ENCODE assay signal across 16 cellular contexts in genomic region chr2:144015655-144016245, GRCh38.
DNase-seq lines count a peak whose midpoint lies in the region; ATAC-seq and TF ChIP-seq lines count a peak whose summit lies in the region.
"Had no signal": no experiment of that assay in that cellular context is flagged by ENCODE, and none has a peak within 500 bp of the region (broad histone marks: within the 10 kb centered on the region; RNA-seq: fewer than 3 reads in every experiment).

No MANE protein-coding gene starts in this region.

- H3K4me3 ChIP-seq in PC-3 (ENCODE audit: low read length) (no peak overlapping the region), epithelial cell of esophagus (ENCODE audit: low read length) (no peak overlapping the region), BE2C (ENCODE audit: low read depth, low read length) (no peak overlapping the region)
- H3K4me3 ChIP-seq: thoracic aorta had no signal

- H4K20me1 ChIP-seq in PC-3 (ENCODE audit: low read length) = no peaks in the 10 kb centered on the region

- H3K27ac Mint-ChIP-seq in osteocyte (ENCODE audit: unreplicated experiment) (peak overlapping the region; percentile 59), natural killer cell (no peak overlapping the region)
- H3K27ac Mint-ChIP-seq: CD4-positive, CD25-positive, alpha-beta regulatory T cell; naive thymus-derived CD4-positive, alpha-beta T cell had no signal

- TF ChIP-seq CTCF in PC-3 (conservative IDR thresholded peaks at IDR 0.05; ENCODE audit: low read depth, low read length) (no peak), epithelial cell of esophagus (IDR thresholded peaks at IDR 0.05; ENCODE audit: insufficient read depth, low read depth, low read length, missing control alignments) (no peak), osteocyte (IDR thresholded peaks at IDR 0.05) (no peak), BE2C (IDR thresholded peaks at IDR 0.05; ENCODE audit: low read depth, low read length) (no peak), natural killer cell (IDR thresholded peaks at IDR 0.05) (no peak)

- H3K9me3 Mint-ChIP-seq in osteocyte (ENCODE audit: unreplicated experiment) (no peaks in the 10 kb centered on the region), natural killer cell (peaks cover 0 to 2% of the 10 kb centered on the region in 2 donors)
- H3K9me3 Mint-ChIP-seq: central memory CD8-positive, alpha-beta T cell had no signal

- H3K4me3 Mint-ChIP-seq in osteocyte (ENCODE audit: unreplicated experiment) = no peak overlapping the region
- no peak overlapping the region for H3K4me3 Mint-ChIP-seq in natural killer cell
- H3K4me3 Mint-ChIP-seq: CD4-positive, CD25-positive, alpha-beta regulatory T cell; central memory CD8-positive, alpha-beta T cell; naive thymus-derived CD4-positive, alpha-beta T cell had no signal

- no TSS peak for BruUV-seq in PC-3 (replicated peaks; lab: Mats Ljungman, UMichigan)

- no peaks in the 10 kb centered on the region for H3K9me3 ChIP-seq in PC-3 (ENCODE audit: low read length)
- no peaks in the 10 kb centered on the region for H3K9me3 ChIP-seq in BE2C
- H3K9me3 ChIP-seq: thoracic aorta had no signal

- H3K27me3 Mint-ChIP-seq in osteocyte (ENCODE audit: unreplicated experiment) (no peaks in the 10 kb centered on the region), natural killer cell (ENCODE audit: low read depth in 2 of 2) (no peaks in the 10 kb centered on the region)
- H3K27me3 Mint-ChIP-seq: CD4-positive, CD25-positive, alpha-beta regulatory T cell; central memory CD8-positive, alpha-beta T cell; naive thymus-derived CD4-positive, alpha-beta T cell had no signal

- H3K27ac ChIP-seq in PC-3 (ENCODE audit: low read length) = peak overlapping the region; percentile 62
- H3K27ac ChIP-seq: thoracic aorta, VCaP had no signal

- DNase-seq in EH (ENCODE audit: low read depth) = peak; percentile 95
- DNase-seq in PC-3 = peak; percentile 93
- DNase-seq in epithelial cell of esophagus (ENCODE audit: low read depth) = peak; percentile 96
- no peak for DNase-seq in osteocyte (ENCODE audit: extremely low spot score, unreplicated experiment)
- no peak for DNase-seq in BE2C
- DNase-seq in natural killer cell = no peak
- DNase-seq in COLO668 (lab: John Stamatoyannopoulos, UW; ENCODE audit: unreplicated experiment) = no peak
- DNase-seq in NCI-H1105 treated with DMSO at 0.1 percent for 48 hours (lab: John Stamatoyannopoulos, UW) = no peak
- DNase-seq: CD4-positive, CD25-positive, alpha-beta regulatory T cell; GDM1; left ventricle myocardium superior; naive thymus-derived CD4-positive, alpha-beta T cell; NCI-H446 treated with DMSO at 0.1 percent for 48 hours had no signal

- H3K36me3 Mint-ChIP-seq in osteocyte (ENCODE audit: unreplicated experiment) = peaks cover 5% of the 10 kb centered on the region
- no peaks in the 10 kb centered on the region for H3K36me3 Mint-ChIP-seq in natural killer cell

- H3K4me1 ChIP-seq in PC-3 (ENCODE audit: insufficient read depth, low read length) (peaks cover 25% of the 10 kb centered on the region), BE2C (no peaks in the 10 kb centered on the region)

- H3K9ac ChIP-seq in PC-3 (ENCODE audit: low read length) = no peak overlapping the region

- no peaks in the 10 kb centered on the region for H3F3A ChIP-seq in PC-3 (ENCODE audit: low read length, unreplicated experiment)

- H3K4me1 Mint-ChIP-seq in osteocyte (ENCODE audit: unreplicated experiment) = peaks cover 24% of the 10 kb centered on the region
- H3K4me1 Mint-ChIP-seq in natural killer cell = peaks cover 0 to 4% of the 10 kb centered on the region in 2 donors

- ATAC-seq in PC-3 (peak; percentile 91), natural killer cell (no peak)
- ATAC-seq: left ventricle myocardium superior; naive thymus-derived CD4-positive, alpha-beta T cell had no signal

- intact Hi-C loops in PC-3 (cut with micrococcal nuclease) (loop anchor here (5.0 kb wide), 1 partner anchor 113 kb away; no protein-coding TSS in a partner anchor), natural killer cell (cut with micrococcal nuclease) (no loop called here)

- H3K27me3 ChIP-seq in PC-3 (ENCODE audit: low read length) (no peaks in the 10 kb centered on the region), BE2C (no peaks in the 10 kb centered on the region)

- CTCF ChIA-PET in PC-3 (lab: Charles Lee) = no interaction called here

- H3K79me2 ChIP-seq in PC-3 (ENCODE audit: low read length) = no peaks in the 10 kb centered on the region

- H3K36me3 ChIP-seq in PC-3 (ENCODE audit: low read depth, low read length) (no peaks in the 10 kb centered on the region), BE2C (no peaks in the 10 kb centered on the region)
- H3K36me3 ChIP-seq: thoracic aorta had no signal

- POLR2A ChIA-PET in PC-3 (lab: Charles Lee; ENCODE audit: unreplicated experiment) = no interaction called here

- no peaks in the 10 kb centered on the region for H3K9me2 ChIP-seq in PC-3 (replicated peaks; ENCODE audit: low read length)

- H3K4me2 ChIP-seq in PC-3 (ENCODE audit: low read length) = peak overlapping the region; percentile 50

- H2AFZ ChIP-seq in PC-3 (ENCODE audit: low read length) = no peak overlapping the region

Comparison
In these comparisons a context has a peak if more than half of its experiments do, and no peak if none do; other contexts are left out.
1. DNase-seq: peak in EH (single experiment), PC-3 (single experiment) and epithelial cell of esophagus (single experiment); none in osteocyte (single experiment), BE2C (single experiment), natural killer cell (single experiment), COLO668 (single experiment) and NCI-H1105 treated with DMSO at 0.1 percent for 48 hours (single experiment).